ENCODE assay signal across 33 cellular contexts in the genomic region with DNA sequence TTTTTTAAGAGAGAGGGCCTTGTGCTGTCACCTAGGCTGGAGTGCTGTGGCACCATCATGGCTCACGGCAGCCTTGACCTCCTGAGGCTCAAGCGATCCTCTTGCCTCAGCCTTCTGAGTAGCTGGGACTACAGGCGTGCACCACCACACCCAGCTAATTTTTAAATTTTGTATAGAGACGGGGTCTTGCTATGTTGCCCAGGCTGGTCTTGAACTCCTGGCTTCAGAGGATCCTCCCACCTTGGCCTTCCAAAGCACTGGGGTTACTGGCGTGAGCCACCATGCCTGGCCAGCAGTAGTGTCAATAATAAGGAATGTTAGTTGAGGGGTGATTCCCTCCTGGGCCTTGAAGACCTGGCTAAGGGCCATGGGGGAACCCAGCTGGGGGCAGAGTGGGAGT. TPM values are rescaled to one million over a fixed set of nuclear protein-coding genes. Genes with fewer than 3 reads are reported as not detected.
A peak's percentile ranks its signal among the peaks of the same experiment; 100 is the strongest.
DNase-seq lines count a peak whose midpoint lies in the region; ATAC-seq and TF ChIP-seq lines count a peak whose summit lies in the region.
"Had no signal": no experiment of that assay in that cellular context is flagged by ENCODE, and none has a peak within 500 bp of the region (broad histone marks: within the 10 kb centered on the region; RNA-seq: fewer than 3 reads in every experiment).

No MANE protein-coding gene starts in this region.

- peaks cover 54% of the 10 kb centered on the region for H3K36me3 Mint-ChIP-seq in activated T-cell treated with anti-CD3 and anti-CD28 coated beads, Interleukin-2, amount 50 U/mL, for 24 hours (ENCODE audit: low read depth)
- peaks cover 51% of the 10 kb centered on the region for H3K36me3 Mint-ChIP-seq in CD8-positive, alpha-beta T cell
- H3K36me3 Mint-ChIP-seq in activated naive CD8-positive, alpha-beta T cell treated with anti-CD3 and anti-CD28 coated beads for 36 hours, result peaks cover 8% of the 10 kb centered on the region
- peaks cover 0 to 18% (median 4%) of the 10 kb centered on the region in 5 donors for H3K36me3 Mint-ChIP-seq in naive thymus-derived CD4-positive, alpha-beta T cell

- H3K27me3 Mint-ChIP-seq in activated T-cell treated with anti-CD3 and anti-CD28 coated beads, Interleukin-2, amount 50 U/mL, for 24 hours, result no peaks in the 10 kb centered on the region
- H3K27me3 Mint-ChIP-seq in CD8-positive, alpha-beta T cell (ENCODE audit: low read depth), result no peaks in the 10 kb centered on the region
- H3K27me3 Mint-ChIP-seq in activated naive CD8-positive, alpha-beta T cell treated with anti-CD3 and anti-CD28 coated beads for 36 hours, result no peaks in the 10 kb centered on the region
- H3K27me3 Mint-ChIP-seq in naive thymus-derived CD4-positive, alpha-beta T cell, result no peaks in the 10 kb centered on the region

- peak overlapping the region; percentile 19 for H3K27ac ChIP-seq in CD8-positive, alpha-beta T cell (ENCODE audit: low read depth, low read length)
- peak overlapping the region; percentile 78 for H3K27ac ChIP-seq in naive thymus-derived CD4-positive, alpha-beta T cell (ENCODE audit: low read depth, low read length)
- H3K27ac ChIP-seq: breast epithelium, colonic mucosa, neutrophil, right atrium auricular region, SK-N-MC, thyroid gland, uterus had no signal

- CTCF ChIA-PET in CD8-positive, alpha-beta T cell (lab: Charles Lee), result no interaction called here
- CTCF ChIA-PET in naive thymus-derived CD4-positive, alpha-beta T cell (lab: Charles Lee), result interaction anchor here (1.4 to 1.9 kb wide), 2 partner anchors 8 to 30 kb away, joined by 5 to 6 read pairs; no protein-coding TSS in a partner anchor

- POLR2A ChIA-PET in CD8-positive, alpha-beta T cell (lab: Charles Lee), result no interaction called here
- POLR2A ChIA-PET in naive thymus-derived CD4-positive, alpha-beta T cell (lab: Charles Lee), result no interaction called here

- TF ChIP-seq CTCF in CD8-positive, alpha-beta T cell (IDR thresholded peaks at IDR 0.05), result no peak

- peak overlapping the region; percentile 91 for H3K27ac Mint-ChIP-seq in activated T-cell treated with anti-CD3 and anti-CD28 coated beads, Interleukin-2, amount 50 U/mL, for 24 hours
- H3K27ac Mint-ChIP-seq in CD8-positive, alpha-beta T cell, result peak overlapping the region; percentile 67
- peak overlapping the region; percentile 16 for H3K27ac Mint-ChIP-seq in activated naive CD8-positive, alpha-beta T cell treated with anti-CD3 and anti-CD28 coated beads for 36 hours
- H3K27ac Mint-ChIP-seq in naive thymus-derived CD4-positive, alpha-beta T cell, result peak overlapping the region; percentile 33 to 99 (median 96)

- intact Hi-C loops in CD8-positive, alpha-beta T cell (cut with DNase I, micrococcal nuclease), result no loop called here
- intact Hi-C loops in naive thymus-derived CD4-positive, alpha-beta T cell (cut with micrococcal nuclease), result no loop called here

- H3K27me3 ChIP-seq in CD8-positive, alpha-beta T cell (ENCODE audit: insufficient read depth, low read length), result no peaks in the 10 kb centered on the region
- H3K27me3 ChIP-seq in naive thymus-derived CD4-positive, alpha-beta T cell (ENCODE audit: control insufficient read depth in 2 of 2, insufficient read depth in 2 of 2, low read length in 2 of 2), result no peaks in the 10 kb centered on the region
- H3K27me3 ChIP-seq: breast epithelium, colonic mucosa, left lung, neutrophil, right atrium auricular region, thyroid gland, uterus had no signal

- ATAC-seq in CD8-positive, alpha-beta T cell, result no peak
- ATAC-seq in naive thymus-derived CD4-positive, alpha-beta T cell, result no peak
- ATAC-seq in HG03095 (IDR thresholded peaks at IDR 0.05; ENCODE audit: unreplicated experiment), result no peak
- no peak for ATAC-seq in HG02840 (IDR thresholded peaks at IDR 0.05; ENCODE audit: low FRiP score, unreplicated experiment)
- ATAC-seq: left lung; stimulated activated naive CD8-positive, alpha-beta T cell treated with anti-CD3 and anti-CD28 coated beads, Interleukin-15, Interleukin-2, amounts not matched to agents 100 U/mL and 50 U/mL, for 24 hours had no signal

- no peaks in the 10 kb centered on the region for H3K9me3 ChIP-seq in CD8-positive, alpha-beta T cell (ENCODE audit: low read length)
- no peaks in the 10 kb centered on the region for H3K9me3 ChIP-seq in naive thymus-derived CD4-positive, alpha-beta T cell (ENCODE audit: control insufficient read depth in 2 of 3, low read length in 3 of 3)
- H3K9me3 ChIP-seq: breast epithelium, colonic mucosa, left lung, right atrium auricular region, thyroid gland, uterus had no signal

- peaks cover 37% of the 10 kb centered on the region for H3K36me3 ChIP-seq in CD8-positive, alpha-beta T cell (ENCODE audit: insufficient read depth, low read length)
- H3K36me3 ChIP-seq in naive thymus-derived CD4-positive, alpha-beta T cell (ENCODE audit: control insufficient read depth in 2 of 3, insufficient read depth in 3 of 3, low read length in 3 of 3), result peaks cover 10 to 49% (median 13%) of the 10 kb centered on the region in 3 experiments
- H3K36me3 ChIP-seq: breast epithelium, uterus had no signal

- H3K4me3 ChIP-seq in CD8-positive, alpha-beta T cell (ENCODE audit: low read depth, low read length), result no peak overlapping the region
- H3K4me3 ChIP-seq in naive thymus-derived CD4-positive, alpha-beta T cell (ENCODE audit: low read length), result no peak overlapping the region
- H3K4me3 ChIP-seq: breast epithelium, colonic mucosa, left lung, right atrium auricular region, SK-N-MC, smooth muscle cell, thyroid gland, uterus had no signal

- no peak for DNase-seq in activated T-cell treated with anti-CD3 and anti-CD28 coated beads, Interleukin-2, amount 50 U/mL, for 24 hours
- no peak for DNase-seq in activated T-cell treated with anti-CD3 and anti-CD28 coated beads, Interleukin-2, amount 50 U/mL, for 1 hour
- DNase-seq in CD8-positive, alpha-beta T cell, result no peak
- no peak for DNase-seq in activated naive CD8-positive, alpha-beta T cell treated with anti-CD3 and anti-CD28 coated beads for 36 hours
- DNase-seq in naive thymus-derived CD4-positive, alpha-beta T cell, result no peak
- no peak for DNase-seq in kidney tubule cell (ENCODE audit: low spot score)
- DNase-seq: activated CD4-positive, alpha-beta T cell treated with anti-CD3 and anti-CD28 coated beads for 1 hour; activated naive CD4-positive, alpha-beta T cell treated with anti-CD3 and anti-CD28 coated beads, Interleukin-2, amount 50 U/mL, for 16 hours; activated T-cell treated with anti-CD3 and anti-CD28 coated beads, Interleukin-2, amount 50 U/mL, for 48 hours; anterior cingulate cortex; colonic mucosa; COR-L47; erythroblast; left lung; mesendoderm; NCI-H1105; NCI-H187; NCI-H2171; NCI-H510A treated with DMSO at 0.1 percent for 48 hours; posterior cingulate gyrus; stimulated activated naive CD8-positive, alpha-beta T cell treated with anti-CD3 and anti-CD28 coated beads, Interleukin-15, Interleukin-2, amounts not matched to agents 100 U/mL and 50 U/mL, for 24 hours; thyroid gland; uterus had no signal

- H3K9me3 Mint-ChIP-seq in activated T-cell treated with anti-CD3 and anti-CD28 coated beads, Interleukin-2, amount 50 U/mL, for 24 hours, result no peaks in the 10 kb centered on the region
- no peaks in the 10 kb centered on the region for H3K9me3 Mint-ChIP-seq in CD8-positive, alpha-beta T cell
- no peaks in the 10 kb centered on the region for H3K9me3 Mint-ChIP-seq in activated naive CD8-positive, alpha-beta T cell treated with anti-CD3 and anti-CD28 coated beads for 36 hours
- no peaks in the 10 kb centered on the region for H3K9me3 Mint-ChIP-seq in naive thymus-derived CD4-positive, alpha-beta T cell
- H3K9me3 Mint-ChIP-seq: T-helper 1 cell treated with Interleukin-12 subunit alpha and Interleukin-12 subunit beta and Interleukin-4 antibody, amounts not matched to agents 30 μg/mL and 1 μg/mL, for 36 hours had no signal

- H3K4me1 Mint-ChIP-seq in activated T-cell treated with anti-CD3 and anti-CD28 coated beads, Interleukin-2, amount 50 U/mL, for 24 hours (ENCODE audit: low read depth), result peaks cover 31% of the 10 kb centered on the region
- peaks cover 34% of the 10 kb centered on the region for H3K4me1 Mint-ChIP-seq in CD8-positive, alpha-beta T cell (ENCODE audit: low read depth)
- peaks cover 29% of the 10 kb centered on the region for H3K4me1 Mint-ChIP-seq in activated naive CD8-positive, alpha-beta T cell treated with anti-CD3 and anti-CD28 coated beads for 36 hours
- peaks cover 21 to 39% (median 31%) of the 10 kb centered on the region in 7 donors for H3K4me1 Mint-ChIP-seq in naive thymus-derived CD4-positive, alpha-beta T cell

- H3K4me1 ChIP-seq in CD8-positive, alpha-beta T cell (ENCODE audit: insufficient read depth, low read length), result peaks cover 31% of the 10 kb centered on the region
- H3K4me1 ChIP-seq in naive thymus-derived CD4-positive, alpha-beta T cell (ENCODE audit: control insufficient read depth in 2 of 2, insufficient read depth in 2 of 2, low read length in 2 of 2), result peaks cover 22 to 24% of the 10 kb centered on the region in 2 donors

- no peak overlapping the region for H3K4me3 Mint-ChIP-seq in activated T-cell treated with anti-CD3 and anti-CD28 coated beads, Interleukin-2, amount 50 U/mL, for 24 hours
- H3K4me3 Mint-ChIP-seq in CD8-positive, alpha-beta T cell, result no peak overlapping the region
- H3K4me3 Mint-ChIP-seq in activated naive CD8-positive, alpha-beta T cell treated with anti-CD3 and anti-CD28 coated beads for 36 hours, result no peak overlapping the region
- H3K4me3 Mint-ChIP-seq in naive thymus-derived CD4-positive, alpha-beta T cell, result peak overlapping the region in 1 of 10 donors; percentile 85
- H3K4me3 Mint-ChIP-seq: T-helper 1 cell treated with Interleukin-12 subunit alpha and Interleukin-12 subunit beta and Interleukin-4 antibody, amounts not matched to agents 30 μg/mL and 1 μg/mL, for 36 hours had no signal

RNA-seq across cellular contexts. Expression of a gene that starts 23.6 kb away (rescaled TPM):
- 10 to 100 TPM; 13.7 to 15.2 TPM for total RNA-seq in CD8-positive, alpha-beta T cell
- 10 to 100 TPM; 11.8 to 14.4 TPM for total RNA-seq in activated naive CD8-positive, alpha-beta T cell treated with anti-CD3 and anti-CD28 coated beads for 36 hours
- 10 to 100 TPM; 36.0 to 58.7 (median 50.6) TPM for total RNA-seq in naive thymus-derived CD4-positive, alpha-beta T cell
- 10 to 100 TPM; 10.2 to 20.3 TPM for polyA plus RNA-seq in naive thymus-derived CD4-positive, alpha-beta T cell

RNA-seq across cellular contexts. Expression of a gene that starts 31.8 kb away (rescaled TPM):
- 1 to 10 TPM; 3.6 to 3.9 TPM for total RNA-seq in CD8-positive, alpha-beta T cell
- total RNA-seq in activated naive CD8-positive, alpha-beta T cell treated with anti-CD3 and anti-CD28 coated beads for 36 hours, result 10 to 100 TPM; 18.5 to 21.1 TPM
- total RNA-seq in naive thymus-derived CD4-positive, alpha-beta T cell, result 10 to 100 TPM; 12.3 to 24.6 (median 16.4) TPM
- 1 to 10 TPM; 2.2 to 5.1 TPM for polyA plus RNA-seq in naive thymus-derived CD4-positive, alpha-beta T cell

RNA-seq across cellular contexts. Expression of a gene that starts 34.4 kb away (rescaled TPM):
- 10 to 100 TPM; 22.7 to 25.6 TPM for total RNA-seq in CD8-positive, alpha-beta T cell
- total RNA-seq in activated naive CD8-positive, alpha-beta T cell treated with anti-CD3 and anti-CD28 coated beads for 36 hours, result 10 to 100 TPM; 26.5 to 26.9 TPM
- 100 to 1,000 TPM in 1 of 5 experiments, 10 to 100 TPM in 4; 17.7 to 110 (median 25.0) TPM for total RNA-seq in naive thymus-derived CD4-positive, alpha-beta T cell
- 10 to 100 TPM; 17.6 to 24.1 TPM for polyA plus RNA-seq in naive thymus-derived CD4-positive, alpha-beta T cell
- total RNA-seq: G401, H1, smooth muscle cell had no signal
- polyA plus RNA-seq: smooth muscle cell had no signal

RNA-seq across cellular contexts. Expression of a gene that starts 52.4 kb away (rescaled TPM):
- 1 to 10 TPM; 1.6 to 1.8 TPM for total RNA-seq in CD8-positive, alpha-beta T cell
- 10 to 100 TPM; 24.7 to 28.1 TPM for total RNA-seq in activated naive CD8-positive, alpha-beta T cell treated with anti-CD3 and anti-CD28 coated beads for 36 hours
- 100 to 1,000 TPM in 2 of 5 experiments, 10 to 100 TPM in 3; 51.3 to 514 (median 59.5) TPM for total RNA-seq in naive thymus-derived CD4-positive, alpha-beta T cell
- 1 to 10 TPM; 6.7 to 7.6 TPM for polyA plus RNA-seq in naive thymus-derived CD4-positive, alpha-beta T cell

Comparison
In these comparisons a context has a peak if more than half of its experiments do, and no peak if none do; other contexts are left out.
1. H3K27ac Mint-ChIP-seq: peak in every context shown above with its lines; median percentile 96 in naive thymus-derived CD4-positive, alpha-beta T cell; 91 in activated T-cell treated with anti-CD3 and anti-CD28 coated beads, Interleukin-2, amount 50 U/mL, for 24 hours; 67 in CD8-positive, alpha-beta T cell; 16 in activated naive CD8-positive, alpha-beta T cell treated with anti-CD3 and anti-CD28 coated beads for 36 hours.